ENCODE assay signal across 14 cellular contexts in genomic region chr11:80473562-80473961, GRCh38.
DNase-seq lines count a peak whose midpoint lies in the region; ATAC-seq, FAIRE-seq and TF ChIP-seq lines count a peak whose summit lies in the region.
"Had no signal": no experiment of that assay in that cellular context is flagged by ENCODE, and none has a peak within 500 bp of the region (broad histone marks: within the 10 kb centered on the region; RNA-seq: fewer than 3 reads in every experiment).

No MANE protein-coding gene starts in this region.

- TF ChIP-seq POLR2A in GM12891 (IDR thresholded peaks at IDR 0.05; ENCODE audit: low read depth, low read length), result no peak

- no peak for DNase-seq in GM12891 (ENCODE audit: insufficient read length, low spot score)
- peak; percentile 50 for DNase-seq in NCI-H1048 (lab: John Stamatoyannopoulos, UW)
- DNase-seq in foreskin keratinocyte, result no peak
- DNase-seq in NCI-H146 treated with DMSO at 0.1 percent for 48 hours (lab: John Stamatoyannopoulos, UW; ENCODE audit: unreplicated experiment), result no peak
- no peak for DNase-seq in AG08395 (ENCODE audit: low spot score)
- DNase-seq in SKM-1 treated with dmso at 0.1 percent for 144 hours (lab: John Stamatoyannopoulos, UW; ENCODE audit: unreplicated experiment), result no peak
- DNase-seq: Calu3, cerebellar nuclear complex, NCI-H1417 treated with DMSO at 0.1 percent for 48 hours, NCI-H524 treated with DMSO at 0.1 percent for 48 hours, SHP77 treated with DMSO at 0.1 percent for 48 hours had no signal

- H3K4me1 ChIP-seq in foreskin keratinocyte, result no peaks in the 10 kb centered on the region
- H3K4me1 ChIP-seq: A549 had no signal

- ATAC-seq in GM21360 (IDR thresholded peaks at IDR 0.05; ENCODE audit: unreplicated experiment) (peak; percentile 64), HG03039 (IDR thresholded peaks at IDR 0.05; ENCODE audit: unreplicated experiment) (peak; percentile 67), foreskin keratinocyte (no peak)
- ATAC-seq: A549 had no signal

- no peak overlapping the region for H3K27ac ChIP-seq in foreskin keratinocyte
- H3K27ac ChIP-seq: A549 had no signal

- TF ChIP-seq CTCF in foreskin keratinocyte (conservative IDR thresholded peaks at IDR 0.05), result no peak

- FAIRE-seq in GM12891 (lab: Jason Lieb, UNC), result no peak
- FAIRE-seq: A549 had no signal

- no peaks in the 10 kb centered on the region for H3K27me3 ChIP-seq in foreskin keratinocyte

TF ChIP-seq in GM12891, 5 proteins besides CTCF, POLR2A, EP300 and RAD21:
- peak; percentile 97 for TF ChIP-seq POU2F2 (IDR thresholded peaks at IDR 0.05; ENCODE audit: low read depth, low read length)
- no peak for TF ChIP-seq POLR2AphosphoS5 (IDR thresholded peaks at IDR 0.05; ENCODE audit: low read depth, low read length)
- no peak for TF ChIP-seq TAF1 (IDR thresholded peaks at IDR 0.05; ENCODE audit: low read depth, low read length)
- no peak for TF ChIP-seq PAX5 (IDR thresholded peaks at IDR 0.05; ENCODE audit: insufficient read depth, low read length, severe bottlenecking)
- TF ChIP-seq SPI1 (IDR thresholded peaks at IDR 0.05; ENCODE audit: low read depth, low read length), result peak; percentile 73
